Comparison of ENCODE assay signal across 5 cellular contexts in genomic region chr3:152636651-152637050, GRCh38.
"Had no signal": no experiment of that assay in that cellular context is flagged by ENCODE, and none has a peak within 500 bp of the region (broad histone marks: within the 10 kb centered on the region; RNA-seq: fewer than 3 reads in every experiment).

No MANE protein-coding gene starts in this region.

- H3K4me3 ChIP-seq: K562 had no signal

- H3K4me1 Mint-ChIP-seq: IgD-negative memory B cell had no signal

- H3K27ac Mint-ChIP-seq: IgD-negative memory B cell had no signal

- H3K4me3 Mint-ChIP-seq: IgD-negative memory B cell had no signal

- H3K36me3 Mint-ChIP-seq: IgD-negative memory B cell had no signal

- DNase-seq: IMR-90, KBM-7 had no signal

- H3K27ac ChIP-seq: HL-60 had no signal
